19 cellular contexts compared by ENCODE assay signal in the genomic region with DNA sequence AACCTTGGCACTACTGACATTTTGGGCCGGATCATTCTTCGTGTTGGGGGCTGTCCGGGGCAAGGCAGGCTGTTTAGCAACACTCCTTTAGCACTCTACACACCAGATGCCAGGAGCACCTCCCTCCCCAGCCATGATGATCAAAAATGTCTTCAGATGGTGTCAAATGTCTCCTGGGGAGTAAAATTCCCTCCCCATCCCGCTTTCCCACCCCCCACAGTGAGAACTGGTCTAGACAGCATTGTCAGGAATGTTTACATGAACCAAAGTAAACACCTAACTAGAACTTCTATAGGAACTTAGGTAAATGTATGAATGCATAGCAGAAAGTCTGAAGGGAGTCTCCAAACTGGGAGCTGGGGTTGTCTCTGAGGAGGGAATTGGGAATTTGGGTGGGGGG.
"Had no signal": no experiment of that assay in that cellular context is flagged by ENCODE, and none has a peak within 500 bp of the region (broad histone marks: within the 10 kb centered on the region; RNA-seq: fewer than 3 reads in every experiment).

No MANE protein-coding gene starts in this region.

- H3K36me3 Mint-ChIP-seq: activated naive CD4-positive, alpha-beta T cell treated with anti-CD3 and anti-CD28 coated beads, Interleukin-2, amount 50 U/mL, for 24 hours; type B pancreatic cell had no signal

- H3K27ac Mint-ChIP-seq: activated CD4-positive, alpha-beta T cell treated with anti-CD3 and anti-CD28 coated beads, Interleukin-2, amount 10 ng/mL, durations not matched to agents 7 days and 5 days; activated naive CD4-positive, alpha-beta T cell treated with anti-CD3 and anti-CD28 coated beads, Interleukin-2, amount 50 U/mL, for 24 hours; effector memory CD8-positive, alpha-beta T cell; T-helper 2 cell treated with Interferon-gamma antibody and Interleukin-4, amounts not matched to agents 5 μg/mL and 100 μg/mL, for 36 hours; type B pancreatic cell had no signal

- H3K27me3 Mint-ChIP-seq: effector memory CD8-positive, alpha-beta T cell had no signal

- H3K27ac ChIP-seq: body of pancreas, suprapubic skin had no signal

- H3K27me3 ChIP-seq: body of pancreas, suprapubic skin had no signal

- H3K9me3 ChIP-seq: suprapubic skin had no signal

- DNase-seq: activated CD4-positive, alpha-beta T cell treated with anti-CD3 and anti-CD28 coated beads, Interleukin-2, amount 10 ng/mL, durations not matched to agents 7 days and 5 days; activated effector memory CD4-positive, alpha-beta T cell treated with anti-CD3 and anti-CD28 coated beads, Interleukin-2, amount 50 U/mL, for 16 hours; activated T-cell treated with anti-CD3 and anti-CD28 coated beads, Interleukin-2, amount 50 U/mL, for 48 hours; body of pancreas; central memory CD4-positive, alpha-beta T cell; effector memory CD8-positive, alpha-beta T cell; foreskin melanocyte; left colon; midbrain; retina; stimulated activated CD4-positive, alpha-beta T cell treated with anti-CD3 and anti-CD28 coated beads, Interleukin-4, amount 100 ng/mL, for 4 hours; stimulated activated CD8-positive, alpha-beta memory T cell treated with anti-CD3 and anti-CD28 coated beads, Interleukin-4, amount 100 ng/mL, for 48 hours; stimulated activated naive CD8-positive, alpha-beta T cell treated with anti-CD3 and anti-CD28 coated beads, Interleukin-15, Interleukin-2, amounts not matched to agents 100 U/mL and 50 U/mL, for 24 hours had no signal

- H3K9me3 Mint-ChIP-seq: activated naive CD4-positive, alpha-beta T cell treated with anti-CD3 and anti-CD28 coated beads, Interleukin-2, amount 50 U/mL, for 24 hours; type B pancreatic cell had no signal

- H3K4me3 ChIP-seq: body of pancreas, lung, smooth muscle cell, suprapubic skin had no signal

- H3K36me3 ChIP-seq: suprapubic skin had no signal

- H3K4me2 ChIP-seq: smooth muscle cell had no signal

- ATAC-seq: body of pancreas; effector memory CD8-positive, alpha-beta T cell; left colon; stimulated activated naive CD8-positive, alpha-beta T cell treated with anti-CD3 and anti-CD28 coated beads, Interleukin-15, Interleukin-2, amounts not matched to agents 100 U/mL and 50 U/mL, for 24 hours had no signal

- H3K4me3 Mint-ChIP-seq: activated CD4-positive, alpha-beta T cell treated with anti-CD3 and anti-CD28 coated beads, Interleukin-2, amount 10 ng/mL, durations not matched to agents 7 days and 5 days; activated naive CD4-positive, alpha-beta T cell treated with anti-CD3 and anti-CD28 coated beads, Interleukin-2, amount 50 U/mL, for 24 hours; effector memory CD8-positive, alpha-beta T cell; T-helper 2 cell treated with Interferon-gamma antibody and Interleukin-4, amounts not matched to agents 5 μg/mL and 100 μg/mL, for 36 hours; type B pancreatic cell had no signal
